Comparison of ENCODE assay signal across 5 cellular contexts in the genomic region with DNA sequence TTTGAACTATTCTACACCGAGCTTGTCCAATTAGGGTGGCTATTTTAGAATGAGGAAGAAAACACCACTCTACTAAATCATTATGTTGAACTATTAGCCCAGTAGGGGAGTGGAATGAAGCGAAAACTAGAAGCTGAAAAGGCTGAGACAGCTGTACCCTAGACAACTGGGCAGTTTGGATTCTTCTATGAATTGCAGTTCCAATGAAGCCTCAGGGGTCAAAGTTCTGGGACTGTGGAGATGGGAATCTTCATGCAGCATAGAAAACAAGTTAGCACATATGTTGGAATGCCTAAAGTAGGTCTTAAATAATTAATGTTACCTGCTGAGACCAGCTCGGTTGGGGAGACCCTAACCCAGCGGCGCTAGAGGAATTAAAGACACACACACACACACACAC.
"Had no signal": no experiment of that assay in that cellular context is flagged by ENCODE, and none has a peak within 500 bp of the region (broad histone marks: within the 10 kb centered on the region; RNA-seq: fewer than 3 reads in every experiment).

No MANE protein-coding gene starts in this region.

- H3K4me3 Mint-ChIP-seq: GM23338, H9, IgD-negative memory B cell had no signal

- H3K27ac Mint-ChIP-seq: GM23338, H9, IgD-negative memory B cell had no signal

- H3K27me3 Mint-ChIP-seq: IgD-negative memory B cell had no signal

- H3K4me3 ChIP-seq: GM23338 had no signal

- H3K4me1 Mint-ChIP-seq: GM23338, H9, IgD-negative memory B cell had no signal

- DNase-seq: H9, HCEC 1CT, KBM-7 had no signal
